ENCODE assay signal across 8 cellular contexts in genomic region chr1:179366093-179366800, GRCh38. TPM values are rescaled to one million over a fixed set of nuclear protein-coding genes. Genes with fewer than 3 reads are reported as not detected.
DNase-seq lines count a peak whose midpoint lies in the region; ATAC-seq, FAIRE-seq and TF ChIP-seq lines count a peak whose summit lies in the region.

No MANE protein-coding gene starts in this region.

- peak; percentile 31 for ATAC-seq in GM21526 (IDR thresholded peaks at IDR 0.05; ENCODE audit: low FRiP score, unreplicated experiment)

- H3K4me3 Mint-ChIP-seq in astrocyte (ENCODE audit: unreplicated experiment): peak overlapping the region; percentile 89

- H3K36me3 Mint-ChIP-seq in astrocyte (ENCODE audit: low read depth, unreplicated experiment): peaks cover 3% of the 10 kb centered on the region

- H3K36me3 ChIP-seq in Karpas-422 (ENCODE audit: insufficient read depth, low read length) (no peaks in the 10 kb centered on the region), astrocyte (ENCODE audit: insufficient read depth, low read length) (no peaks in the 10 kb centered on the region), kidney epithelial cell (ENCODE audit: control insufficient read depth, insufficient read depth, low read length) (no peaks in the 10 kb centered on the region), subcutaneous abdominal adipose tissue (ENCODE audit: control insufficient read depth in 5 of 5, insufficient read depth in 5 of 5, low read length in 5 of 5) (no peaks in the 10 kb centered on the region)

- H3K9ac ChIP-seq in Karpas-422 (ENCODE audit: low read length): peak overlapping the region; percentile 74
- H3K9ac ChIP-seq in astrocyte (ENCODE audit: low read length): peak overlapping the region; percentile 96
- H3K9ac ChIP-seq in subcutaneous abdominal adipose tissue (ENCODE audit: low read length in 5 of 5): peak overlapping the region in 4 of 5 donors; percentile 87 to 92 (median 90)

- H3K27me3 ChIP-seq in Karpas-422 (ENCODE audit: low read length) (no peaks in the 10 kb centered on the region), astrocyte (ENCODE audit: insufficient read depth, low read length) (no peaks in the 10 kb centered on the region), kidney epithelial cell (ENCODE audit: control insufficient read depth, insufficient read depth, low read length) (no peaks in the 10 kb centered on the region), subcutaneous abdominal adipose tissue (ENCODE audit: control insufficient read depth in 5 of 5, insufficient read depth in 4 of 5, low read length in 5 of 5) (no peaks in the 10 kb centered on the region)

- H4K20me1 ChIP-seq in Karpas-422 (ENCODE audit: insufficient read depth, low read depth, low read length): no peaks in the 10 kb centered on the region
- H4K20me1 ChIP-seq in astrocyte (ENCODE audit: insufficient read depth, low read length): no peaks in the 10 kb centered on the region

- H3K27ac ChIP-seq in Karpas-422 (ENCODE audit: low read length) (peak overlapping the region; percentile 83; the same call in 1 of the 2 replicates), astrocyte (ENCODE audit: low read depth, low read length) (peak overlapping the region; percentile 98), subcutaneous abdominal adipose tissue (ENCODE audit: low read depth, low read length) (peak overlapping the region; percentile 98)

- peak overlapping the region; percentile 59; the same call in 1 of the 2 replicates for H2AFZ ChIP-seq in Karpas-422 (ENCODE audit: low read length)
- peak overlapping the region; percentile 95 for H2AFZ ChIP-seq in astrocyte (ENCODE audit: low read depth, low read length)

- H3K4me2 ChIP-seq in Karpas-422 (ENCODE audit: low read depth, low read length, poor library complexity, severe bottlenecking): peak overlapping the region; percentile 78
- peak overlapping the region; percentile 92 for H3K4me2 ChIP-seq in astrocyte (ENCODE audit: low read length)

- H3K4me1 ChIP-seq in Karpas-422 (ENCODE audit: low read length) (peaks cover 11% of the 10 kb centered on the region), astrocyte (ENCODE audit: insufficient read depth, low read length) (peaks cover 5% of the 10 kb centered on the region), subcutaneous abdominal adipose tissue (ENCODE audit: control insufficient read depth in 5 of 5, insufficient read depth in 5 of 5, low read length in 5 of 5) (peaks cover 0 to 11% (median 6%) of the 10 kb centered on the region in 5 donors)

- TF ChIP-seq CTCF in astrocyte (IDR thresholded peaks at IDR 0.05; ENCODE audit: insufficient read depth, low read depth, low read length): no peak
- no peak for TF ChIP-seq CTCF in kidney epithelial cell (IDR thresholded peaks at IDR 0.05; ENCODE audit: insufficient read depth, low read length, poor library complexity, severe bottlenecking)

- H3K4me1 Mint-ChIP-seq in astrocyte (ENCODE audit: low read depth, unreplicated experiment): peaks cover 4% of the 10 kb centered on the region

- H3K79me2 ChIP-seq in Karpas-422 (ENCODE audit: low read length): no peaks in the 10 kb centered on the region
- H3K79me2 ChIP-seq in astrocyte (ENCODE audit: insufficient read depth, low read length): no peaks in the 10 kb centered on the region

- H3K9me3 Mint-ChIP-seq in astrocyte (ENCODE audit: unreplicated experiment): no peaks in the 10 kb centered on the region

- H3K4me3 ChIP-seq in Karpas-422 (ENCODE audit: low read length) (peak overlapping the region; percentile 75), astrocyte (ENCODE audit: insufficient read depth, low read depth, low read length) (peak overlapping the region; percentile 78), kidney epithelial cell (ENCODE audit: low read depth, low read length) (peak overlapping the region; percentile 68), subcutaneous abdominal adipose tissue (ENCODE audit: low read depth in 1 of 5, low read length in 5 of 5) (peak overlapping the region; percentile 72 to 95 (median 80))

- DNase-seq in ELR (ENCODE audit: low read depth): peak; percentile 39
- peak; percentile 53 for DNase-seq in Karpas-422
- no peak for DNase-seq in astrocyte (ENCODE audit: low read depth)
- no peak for DNase-seq in kidney epithelial cell (ENCODE audit: low read depth)
- no peak for DNase-seq in mesenteric fat pad (ENCODE audit: low spot score)
- DNase-seq in NCI-H1436 treated with DMSO at 0.1 percent for 48 hours (lab: John Stamatoyannopoulos, UW): no peak

- FAIRE-seq in astrocyte (lab: Jason Lieb, UNC): no peak

- H3K27ac Mint-ChIP-seq in astrocyte (ENCODE audit: unreplicated experiment): peak overlapping the region; percentile 99

- H3K9me3 ChIP-seq in Karpas-422 (ENCODE audit: low read length): no peaks in the 10 kb centered on the region
- no peaks in the 10 kb centered on the region for H3K9me3 ChIP-seq in astrocyte (ENCODE audit: insufficient read depth, low read depth, low read length)
- H3K9me3 ChIP-seq in subcutaneous abdominal adipose tissue (ENCODE audit: control insufficient read depth in 5 of 5, low read length in 5 of 5): no peaks in the 10 kb centered on the region

- no peaks in the 10 kb centered on the region for H3K27me3 Mint-ChIP-seq in astrocyte (ENCODE audit: low read depth, unreplicated experiment)

- no peaks in the 10 kb centered on the region for H3K9me2 ChIP-seq in Karpas-422 (replicated peaks; ENCODE audit: insufficient read depth, low read length)

RNA-seq across cellular contexts. Expression of gene AXDND1, which starts 0.5 kb away (rescaled TPM):
- 0.15 and 1.4 TPM in 2 replicates for total RNA-seq in Karpas-422 (2014; rRNA removed; shearing (Covaris generic); ENCODE audit: low replicate concordance)
- total RNA-seq in astrocyte (0.19 and 1.1 TPM in 2 replicates), kidney epithelial cell (0.34 and 0.50 TPM in 2 replicates), mesenteric fat pad (not detected)

Comparison
In these comparisons a context has a peak if more than half of its experiments do, and no peak if none do; other contexts are left out.
1. DNase-seq: peak in ELR (single experiment) and Karpas-422 (single experiment); none in astrocyte (single experiment), kidney epithelial cell (single experiment), mesenteric fat pad (single experiment) and NCI-H1436 treated with DMSO at 0.1 percent for 48 hours (single experiment).
2. Peak in every context shown above with its lines, with median percentiles within 50 percentile points of each other: H3K27ac ChIP-seq, H3K4me3 ChIP-seq and H3K9ac ChIP-seq.